Comparison of ENCODE assay signal across 1 cellular context in genomic region chr3:4739289-4740236, GRCh38.
TF ChIP-seq lines count a peak whose summit lies in the region.

No MANE protein-coding gene starts in this region.

TF ChIP-seq in K562, 482 proteins besides CTCF, POLR2A, EP300 and RAD21 (continues in another document):
- TF ChIP-seq PATZ1 (CRISPR knock-in tag; IDR thresholded peaks at IDR 0.05; ENCODE audit: borderline replicate concordance), result no peak
- TF ChIP-seq BRD9 (IDR thresholded peaks at IDR 0.05; ENCODE audit: low read depth, partially characterized antibody), result peak; percentile 58
- TF ChIP-seq ZNF12 (CRISPR knock-in tag; IDR thresholded peaks at IDR 0.05), result no peak
- TF ChIP-seq KLF16 (IDR thresholded peaks at IDR 0.05), result no peak
- no peak for TF ChIP-seq ZNF212 (CRISPR knock-in tag; IDR thresholded peaks at IDR 0.05)
- no peak; the same call in 1 of the 2 replicates for TF ChIP-seq EGR1 (conservative IDR thresholded peaks at IDR 0.05)
- no peak for TF ChIP-seq ZZZ3 (IDR thresholded peaks at IDR 0.05)
- TF ChIP-seq ETS1 (conservative IDR thresholded peaks at IDR 0.05; ENCODE audit: control insufficient read depth, low read depth, low read length), result no peak
- TF ChIP-seq U2AF1 (optimal IDR thresholded peaks at IDR 0.05; ENCODE audit: low read depth, low read length), result no peak
- peak; percentile 57 for TF ChIP-seq POLR2B (IDR thresholded peaks at IDR 0.05; ENCODE audit: low read depth, partially characterized antibody)
- TF ChIP-seq SRSF7 (optimal IDR thresholded peaks at IDR 0.05; ENCODE audit: low read depth, low read length), result no peak
- TF ChIP-seq BCOR (IDR thresholded peaks at IDR 0.05), result no peak
- TF ChIP-seq ZNF408 (CRISPR knock-in tag; IDR thresholded peaks at IDR 0.05; ENCODE audit: low read depth), result no peak
- TF ChIP-seq ELF4 (CRISPR knock-in tag; IDR thresholded peaks at IDR 0.05), result no peak
- TF ChIP-seq HMBOX1 (IDR thresholded peaks at IDR 0.05), result 0 out of 2 replicates have a peak, but pooled peaks have one; percentile 3
- no peak for TF ChIP-seq ZNF764 (CRISPR knock-in tag; IDR thresholded peaks at IDR 0.05; ENCODE audit: low read depth)
- no peak for TF ChIP-seq CHD4 (IDR thresholded peaks at IDR 0.05; ENCODE audit: insufficient read depth, insufficient replicate concordance, low read depth, low read length, poor library complexity, severe bottlenecking)
- no peak for TF ChIP-seq HSF4 (CRISPR knock-in tag; IDR thresholded peaks at IDR 0.05; ENCODE audit: borderline replicate concordance)
- TF ChIP-seq GTF2F1 (IDR thresholded peaks at IDR 0.05; ENCODE audit: low read depth, low read length), result no peak
- TF ChIP-seq FOXM1 (IDR thresholded peaks at IDR 0.05; ENCODE audit: low read depth), result no peak; the same call in 1 of the 2 replicates
- no peak for TF ChIP-seq FOXM1 (CRISPR knock-in tag; IDR thresholded peaks at IDR 0.05; ENCODE audit: low read depth)
- TF ChIP-seq WHSC1 (IDR thresholded peaks at IDR 0.05; ENCODE audit: low read length), result no peak
- no peak for TF ChIP-seq POLR3A (IDR thresholded peaks at IDR 0.05; ENCODE audit: borderline replicate concordance, extremely low read depth, insufficient read depth, insufficient read length)
- no peak for TF ChIP-seq ARID2 (IDR thresholded peaks at IDR 0.05)
- TF ChIP-seq HNRNPK (IDR thresholded peaks at IDR 0.05; ENCODE audit: low read depth, low read length, poor library complexity, severe bottlenecking), result no peak
- no peak for TF ChIP-seq TSC22D4 (tag; IDR thresholded peaks at IDR 0.05)
- no peak for TF ChIP-seq BRF1 (IDR thresholded peaks at IDR 0.05; ENCODE audit: borderline replicate concordance, extremely low read depth, insufficient read length)
- TF ChIP-seq L3MBTL2 (IDR thresholded peaks at IDR 0.05), result peak; percentile 61
- TF ChIP-seq ATF7 (IDR thresholded peaks at IDR 0.05), result peak; percentile 53
- TF ChIP-seq MLX (CRISPR knock-in tag; conservative IDR thresholded peaks at IDR 0.05), result no peak
- TF ChIP-seq NFIX (CRISPR knock-in tag; IDR thresholded peaks at IDR 0.05; ENCODE audit: low read depth), result 0 out of 2 replicates have a peak, but pooled peaks have one; percentile 20
- TF ChIP-seq CREB5 (CRISPR knock-in tag; IDR thresholded peaks at IDR 0.05), result no peak
- TF ChIP-seq BDP1 (IDR thresholded peaks at IDR 0.05; ENCODE audit: insufficient read depth, insufficient read length), result no peak
- TF ChIP-seq TCFL5 (CRISPR knock-in tag; conservative IDR thresholded peaks at IDR 0.05), result no peak
- no peak for TF ChIP-seq RBM25 (IDR thresholded peaks at IDR 0.05; ENCODE audit: low read depth, low read length, severe bottlenecking)
- no peak for TF ChIP-seq ZSCAN32 (CRISPR knock-in tag; IDR thresholded peaks at IDR 0.05)
- no peak for TF ChIP-seq FOXP4 (CRISPR knock-in tag; IDR thresholded peaks at IDR 0.05; ENCODE audit: borderline replicate concordance)
- no peak; the same call in 1 of the 2 replicates for TF ChIP-seq ETV1 (tag; conservative IDR thresholded peaks at IDR 0.05; ENCODE audit: low read depth)
- TF ChIP-seq PTRF (tag; IDR thresholded peaks at IDR 0.05), result 0 out of 2 replicates have a peak, but pooled peaks have one; percentile 21
- no peak for TF ChIP-seq ZBTB43 (CRISPR knock-in tag; IDR thresholded peaks at IDR 0.05)
- TF ChIP-seq ZNF239 (CRISPR knock-in tag; IDR thresholded peaks at IDR 0.05), result no peak
- no peak for TF ChIP-seq KLF10 (CRISPR knock-in tag; IDR thresholded peaks at IDR 0.05)
- no peak for TF ChIP-seq GMEB1 (CRISPR knock-in tag; IDR thresholded peaks at IDR 0.05)
- no peak for TF ChIP-seq ZNF184 (CRISPR knock-in tag; IDR thresholded peaks at IDR 0.05)
- no peak for TF ChIP-seq MCM5 (IDR thresholded peaks at IDR 0.05; ENCODE audit: low read depth)
- no peak for TF ChIP-seq DEAF1 (CRISPR knock-in tag; IDR thresholded peaks at IDR 0.05)
- no peak for TF ChIP-seq ZHX1 (conservative IDR thresholded peaks at IDR 0.05; ENCODE audit: low read length)
- 0 out of 2 replicates have a peak, but pooled peaks have one; percentile 6 for TF ChIP-seq PML (IDR thresholded peaks at IDR 0.05; ENCODE audit: low read length)
- TF ChIP-seq HNRNPUL1 (IDR thresholded peaks at IDR 0.05; ENCODE audit: low read length), result no peak
- peak; percentile 88; the same call in 1 of the 2 replicates for TF ChIP-seq SPI1 (IDR thresholded peaks at IDR 0.05; ENCODE audit: borderline replicate concordance, low read depth, low read length)
- TF ChIP-seq FOXJ3 (CRISPR knock-in tag; IDR thresholded peaks at IDR 0.05), result no peak
- TF ChIP-seq VEZF1 (CRISPR knock-in tag; IDR thresholded peaks at IDR 0.05), result no peak
